In genomic region chr11:44566952-44567875, GRCh38 we compare ENCODE assay signal across 9 cellular contexts. TPM values are rescaled to one million over a fixed set of nuclear protein-coding genes. Genes with fewer than 3 reads are reported as not detected.
A peak's percentile ranks its signal among the peaks of the same experiment; 100 is the strongest.
DNase-seq lines count a peak whose midpoint lies in the region; ATAC-seq and TF ChIP-seq lines count a peak whose summit lies in the region.
"Had no signal": no experiment of that assay in that cellular context is flagged by ENCODE, and none has a peak within 500 bp of the region (broad histone marks: within the 10 kb centered on the region; RNA-seq: fewer than 3 reads in every experiment).

No MANE protein-coding gene starts in this region.

- ATAC-seq in HG03571 (IDR thresholded peaks at IDR 0.05; ENCODE audit: unreplicated experiment) (no peak), GM21737 (IDR thresholded peaks at IDR 0.05; ENCODE audit: unreplicated experiment) (no peak), HG02885 (IDR thresholded peaks at IDR 0.05; ENCODE audit: poor library complexity, unreplicated experiment) (no peak)

- DNase-seq in GDM1 (lab: John Stamatoyannopoulos, UW) = peak; percentile 3
- peak; percentile 34 to 53 for DNase-seq in SJCRH30
- no peak for DNase-seq in MCF 10A (ENCODE audit: unreplicated experiment)
- no peak for DNase-seq in superior temporal gyrus (ENCODE audit: extremely low spot score)
- DNase-seq: colonic mucosa had no signal

- H3K27me3 ChIP-seq in SJCRH30 = no peaks in the 10 kb centered on the region
- no peaks in the 10 kb centered on the region for H3K27me3 ChIP-seq in rectal smooth muscle tissue (ENCODE audit: control insufficient read depth, insufficient read depth, low read length)
- H3K27me3 ChIP-seq: colonic mucosa had no signal

- CTCF ChIA-PET in MCF 10A (lab: Yijun Ruan, JAX) = interaction anchor here (1.4 to 3.4 kb wide), 2 partner anchors 10 to 12 kb away, joined by 4 to 13 read pairs; no protein-coding TSS in a partner anchor

- peaks cover 58% of the 10 kb centered on the region for H3K4me1 ChIP-seq in SJCRH30
- peaks cover 11% of the 10 kb centered on the region for H3K4me1 ChIP-seq in rectal smooth muscle tissue (ENCODE audit: control insufficient read depth, insufficient read depth, low read length)

- H3K4me3 Mint-ChIP-seq in MCF 10A (ENCODE audit: unreplicated experiment) = peak overlapping the region; percentile 77

- H3K4me1 Mint-ChIP-seq in MCF 10A (ENCODE audit: insufficient read depth, unreplicated experiment) = peaks cover 52% of the 10 kb centered on the region

- H3K9ac ChIP-seq in rectal smooth muscle tissue (ENCODE audit: low read length) = no peak overlapping the region

- intact Hi-C loops in MCF 10A (cut with micrococcal nuclease) = no loop called here

- no peak overlapping the region for H3K27ac Mint-ChIP-seq in MCF 10A (ENCODE audit: low read depth, unreplicated experiment)

- no peaks in the 10 kb centered on the region for H3K9me3 Mint-ChIP-seq in MCF 10A (ENCODE audit: unreplicated experiment)

- H3K27ac ChIP-seq in SJCRH30 (peak overlapping the region; percentile 84), rectal smooth muscle tissue (ENCODE audit: low read depth, low read length) (no peak overlapping the region)
- H3K27ac ChIP-seq: colonic mucosa had no signal

- H3K4me3 ChIP-seq in SJCRH30 = peak overlapping the region; percentile 72
- H3K4me3 ChIP-seq in rectal smooth muscle tissue (ENCODE audit: low read length) = peak overlapping the region; percentile 33

- BruUV-seq in MCF 10A (replicated peaks; lab: Mats Ljungman, UMichigan) = no TSS peak

- H3K36me3 Mint-ChIP-seq in MCF 10A (ENCODE audit: insufficient read depth, unreplicated experiment) = no peaks in the 10 kb centered on the region

- H3K9me3 ChIP-seq in SJCRH30 (replicated peaks) = no peaks in the 10 kb centered on the region
- H3K9me3 ChIP-seq: colonic mucosa had no signal

- no peak for TF ChIP-seq CTCF in MCF 10A (IDR thresholded peaks at IDR 0.05; ENCODE audit: unreplicated experiment)

- H3K36me3 ChIP-seq in SJCRH30 (peaks cover 9% of the 10 kb centered on the region), rectal smooth muscle tissue (ENCODE audit: control insufficient read depth, insufficient read depth, low read length) (no peaks in the 10 kb centered on the region)
- H3K36me3 ChIP-seq: colonic mucosa had no signal

- no peaks in the 10 kb centered on the region for H3K27me3 Mint-ChIP-seq in MCF 10A (ENCODE audit: insufficient read depth, unreplicated experiment)

- POLR2A ChIA-PET in MCF 10A (lab: Yijun Ruan, JAX) = interaction anchor here (0.6 to 1.4 kb wide), 2 partner anchors 14 to 53 kb away, joined by 4 read pairs; no protein-coding TSS in a partner anchor

RNA-seq across cellular contexts. Expression of gene CD82, which starts 1.8 kb away (rescaled TPM):
- total RNA-seq in SJCRH30 (2014; rRNA removed; shearing (Covaris generic)) = 81.8 and 90.6 TPM in 2 replicates
- 50.9 and 114 TPM in 2 replicates for total RNA-seq in MCF 10A (2022)

Comparison
In these comparisons a context has a peak if more than half of its experiments do, and no peak if none do; other contexts are left out.
1. DNase-seq: peak in GDM1 (single experiment) and SJCRH30 (2 of 2); none in MCF 10A (single experiment) and superior temporal gyrus (single experiment).